33 cellular contexts compared by ENCODE assay signal in genomic region chr18:45734505-45734904, GRCh38. TPM values are rescaled to one million over a fixed set of nuclear protein-coding genes. Genes with fewer than 3 reads are reported as not detected.
"Had no signal": no experiment of that assay in that cellular context is flagged by ENCODE, and none has a peak within 500 bp of the region (broad histone marks: within the 10 kb centered on the region; RNA-seq: fewer than 3 reads in every experiment).

No MANE protein-coding gene starts in this region.

- ATAC-seq: Panc1, Right ventricle myocardium inferior, SK-N-SH treated with all-trans-retinoic acid at 6 μM for 48 hours, T-cell had no signal

- H3K36me3 ChIP-seq: MG63, SJCRH30 had no signal

- H3K4me1 ChIP-seq: SJCRH30 had no signal

- H3K4me2 ChIP-seq: PC-9 had no signal

- H3K4me3 ChIP-seq: MG63, PC-9, SJCRH30, SK-N-MC had no signal

- H3K9me3 ChIP-seq: MG63, SJCRH30 had no signal

- H3K27me3 ChIP-seq: MG63, SJCRH30 had no signal

- H2AFZ ChIP-seq: PC-9 had no signal

- FAIRE-seq: RCC 7860 had no signal

- DNase-seq: Kasumi-1, KG1, MG63, MV-4-11, NCI-H1092, NCI-H1105, NCI-H1417 treated with DMSO at 0.1 percent for 48 hours, NCI-H1436 treated with DMSO at 0.1 percent for 48 hours, NCI-H1694 treated with DMSO at 0.1 percent for 48 hours, NCI-H187 treated with DMSO at 0.1 percent for 48 hours, NCI-H2029, NCI-H2081, NCI-H2171, NCI-H226, NCI-H446 treated with DMSO at 0.1 percent for 48 hours, NCI-H510A, NCI-H524, NCI-H526, NCI-H69, NCI-H748 treated with DMSO at 0.1 percent for 48 hours, NCI-H82, PC-9, SHP77, SIG-M5, SJCRH30, T-cell had no signal

- H3K27ac ChIP-seq: PC-9, RWPE1, SJCRH30, SK-N-MC had no signal

RNA-seq across cellular contexts. Expression of gene SLC14A1, which starts 10.5 kb away (rescaled TPM):
- total RNA-seq: PC-9, SJCRH30, SK-MEL-5 had no signal
